Comparison of ENCODE assay signal across 1 cellular context in genomic region chr15:85792872-85793621, GRCh38.
TF ChIP-seq lines count a peak whose summit lies in the region.

No MANE protein-coding gene starts in this region.

TF ChIP-seq in SK-N-SH, 30 proteins besides CTCF, POLR2A, EP300 and RAD21 (continued from another document):
- TF ChIP-seq REST (IDR thresholded peaks at IDR 0.05; ENCODE audit: low read depth, low read length) (no peak), MAX (IDR thresholded peaks at IDR 0.05; ENCODE audit: low read depth) (no peak), GATA2 (CRISPR knock-in tag; IDR thresholded peaks at IDR 0.05) (no peak), NFIC (IDR thresholded peaks at IDR 0.05; ENCODE audit: borderline replicate concordance) (no peak)
